Comparison of ENCODE assay signal across 11 cellular contexts in the genomic region with DNA sequence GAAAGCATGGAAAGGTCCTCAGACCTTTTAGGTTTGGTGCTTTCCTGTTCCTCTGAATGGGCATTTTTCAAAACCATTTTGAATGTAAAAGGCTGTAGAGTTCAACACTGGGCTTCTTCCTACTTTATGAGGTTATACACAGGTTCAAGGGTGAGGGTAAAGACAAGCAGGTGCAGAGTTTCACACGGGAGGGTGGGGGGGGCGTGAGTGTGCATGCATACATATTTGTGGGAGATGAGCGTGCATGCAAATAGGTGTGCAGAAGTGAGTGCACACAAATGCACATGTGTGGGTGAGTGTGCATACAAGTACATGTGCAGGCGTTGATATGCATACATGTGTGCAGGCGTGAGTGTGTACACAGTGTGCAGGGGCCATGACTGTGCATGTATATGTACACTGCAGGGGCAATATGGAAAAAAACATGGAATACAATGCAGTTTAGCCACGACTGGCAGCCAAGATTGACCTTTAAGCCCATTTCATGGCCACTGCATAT.
DNase-seq lines count a peak whose midpoint lies in the region; ATAC-seq and TF ChIP-seq lines count a peak whose summit lies in the region.
"Had no signal": no experiment of that assay in that cellular context is flagged by ENCODE, and none has a peak within 500 bp of the region (broad histone marks: within the 10 kb centered on the region; RNA-seq: fewer than 3 reads in every experiment).

No MANE protein-coding gene starts in this region.

- intact Hi-C loops in left ventricle myocardium superior (cut with micrococcal nuclease), result no loop called here
- intact Hi-C loops in left cardiac atrium (cut with DNase I), result no loop called here
- intact Hi-C loops in body of pancreas (cut with DNase I), result no loop called here
- intact Hi-C loops in vagina (cut with DNase I), result no loop called here

- TF ChIP-seq CTCF in body of pancreas (IDR thresholded peaks at IDR 0.05), result no peak
- no peak for TF ChIP-seq CTCF in vagina (IDR thresholded peaks at IDR 0.05)

- 41 to 55% methylated on average over 6 of the region's 6 CpGs for WGBS in body of pancreas, 2 donors

- H3K4me1 ChIP-seq in body of pancreas (peaks cover 29% of the 10 kb centered on the region), vagina (peaks cover 20% of the 10 kb centered on the region)

- H3K4me3 ChIP-seq in body of pancreas (no peak overlapping the region), vagina (no peak overlapping the region)

- ATAC-seq in left ventricle myocardium superior (peak; percentile 39), left cardiac atrium (no peak), HG03196 (IDR thresholded peaks at IDR 0.05; ENCODE audit: unreplicated experiment) (peak; percentile 8), body of pancreas (peak; percentile 52)

- TF ChIP-seq POLR2A in body of pancreas (IDR thresholded peaks at IDR 0.05), result no peak
- no peak for TF ChIP-seq POLR2A in vagina (IDR thresholded peaks at IDR 0.05)
- TF ChIP-seq POLR2A in erythroblast (IDR thresholded peaks at IDR 0.05; ENCODE audit: low read length), result no peak

- no peak for DNase-seq in left ventricle myocardium superior
- no peak for DNase-seq in left cardiac atrium
- peak in 1 of 4 donors; percentile 12 for DNase-seq in body of pancreas
- DNase-seq in vagina (ENCODE audit: extremely low spot score in 2 of 2), result no peak
- DNase-seq in C1 segment of cervical spinal cord (lab: John Stamatoyannopoulos, UW), result no peak
- DNase-seq in erythroblast (lab: John Stamatoyannopoulos, UW), result no peak
- DNase-seq in hypothalamus (lab: John Stamatoyannopoulos, UW), result no peak
- DNase-seq: SK-N-SH had no signal

- H3K27ac ChIP-seq in body of pancreas (peak overlapping the region in 3 of 4 donors; percentile 22 to 44 (median 29)), vagina (peak overlapping the region; percentile 6)
- H3K27ac ChIP-seq: C4-2B, HL-60 had no signal

- H3K9me3 ChIP-seq in body of pancreas (no peaks in the 10 kb centered on the region), vagina (no peaks in the 10 kb centered on the region)
- H3K9me3 ChIP-seq: SK-N-SH had no signal

- H3K27me3 ChIP-seq in body of pancreas (no peaks in the 10 kb centered on the region), vagina (no peaks in the 10 kb centered on the region)

- H3K36me3 ChIP-seq in body of pancreas (replicated peaks in 1 of 2; ENCODE audit: insufficient read depth in 1 of 2, low read depth in 2 of 2) (no peaks in the 10 kb centered on the region), vagina (no peaks in the 10 kb centered on the region)

Comparison
In these comparisons a context has a peak if more than half of its experiments do, and no peak if none do; other contexts are left out.
1. ATAC-seq: peak in left ventricle myocardium superior (single experiment), HG03196 (single experiment) and body of pancreas (single experiment); none in left cardiac atrium (0 of 2).